Comparison of ENCODE assay signal across 1 cellular context in genomic region chr2:16105178-16105663, GRCh38.
TF ChIP-seq lines count a peak whose summit lies in the region.

No MANE protein-coding gene starts in this region.

TF ChIP-seq in WTC11, 78 proteins besides CTCF, POLR2A, EP300 and RAD21 (continued from another document):
- TF ChIP-seq ATF3 (CRISPR knock-in tag; conservative IDR thresholded peaks at IDR 0.05), result no peak
- TF ChIP-seq IRF2 (CRISPR knock-in tag; IDR thresholded peaks at IDR 0.05; ENCODE audit: borderline replicate concordance, low read depth), result no peak
- no peak for TF ChIP-seq GRHL2 (CRISPR knock-in tag; IDR thresholded peaks at IDR 0.05; ENCODE audit: insufficient replicate concordance, severe bottlenecking)
- no peak for TF ChIP-seq ATF6 (CRISPR knock-in tag; IDR thresholded peaks at IDR 0.05)
